In the genomic region with DNA sequence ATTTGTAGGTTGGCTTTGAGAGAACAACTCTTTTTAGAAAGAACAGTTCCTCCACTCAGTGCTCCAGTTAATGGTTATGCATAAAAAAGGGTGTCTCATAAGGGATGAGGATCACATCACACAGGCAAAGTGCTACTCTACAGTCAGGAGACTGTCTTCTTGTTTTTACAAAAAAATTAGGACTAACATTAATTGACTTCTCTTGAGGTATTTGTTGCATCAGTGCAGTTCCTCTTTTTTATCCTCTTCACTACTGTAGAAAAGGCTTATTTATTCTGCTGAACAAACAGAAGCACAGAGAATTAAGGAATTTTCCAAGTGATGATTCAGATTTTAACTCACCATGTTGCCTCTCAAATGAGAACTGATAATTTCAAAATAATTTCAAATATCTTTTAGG, we compare ENCODE assay signal across 21 cellular contexts. TPM values are rescaled to one million over a fixed set of nuclear protein-coding genes. Genes with fewer than 3 reads are reported as not detected.
"Had no signal": no experiment of that assay in that cellular context is flagged by ENCODE, and none has a peak within 500 bp of the region (broad histone marks: within the 10 kb centered on the region; RNA-seq: fewer than 3 reads in every experiment).

No MANE protein-coding gene starts in this region.

- H2AFZ ChIP-seq: hepatocyte had no signal

- H3K79me2 ChIP-seq: hepatocyte had no signal

- H3K27ac ChIP-seq: coronary artery, esophagus muscularis mucosa, hepatocyte, pancreas, thoracic aorta had no signal

- H3K27me3 ChIP-seq: esophagus muscularis mucosa, hepatocyte, pancreas had no signal

- DNase-seq: activated CD4-positive, alpha-beta T cell treated with anti-CD3 and anti-CD28 coated beads, Interleukin-2, amount 10 ng/mL, durations not matched to agents 24 days and 14 days; activated CD4-positive, CD25-positive, alpha-beta regulatory T cell; activated CD8-positive, alpha-beta memory T cell treated with anti-CD3 and anti-CD28 coated beads, Interleukin-2, amount 50 U/mL, for 48 hours; activated CD8-positive, alpha-beta T cell treated with anti-CD3 and anti-CD28 coated beads, Interleukin-2, amount 10 ng/mL, durations not matched to agents 7 days and 5 days; activated gamma-delta T cell; activated T-cell treated with anti-CD3 and anti-CD28 coated beads, Interleukin-2, amount 50 U/mL, for 72 hours; amniotic stem cell; central memory CD4-positive, alpha-beta T cell; effector CD4-positive, alpha-beta T cell; islet precursor cell; mammary epithelial cell; naive B cell; pancreas; stimulated activated CD4-positive, alpha-beta T cell treated with anti-CD3 and anti-CD28 coated beads, Interleukin-1b, Interleukin-23, amount 100 ng/mL, for 48 hours had no signal

- H3K9me3 ChIP-seq: pancreas, thoracic aorta had no signal

- H3K4me2 ChIP-seq: hepatocyte had no signal

- H3K36me3 ChIP-seq: esophagus muscularis mucosa, pancreas, thoracic aorta had no signal

- H3K4me3 ChIP-seq: coronary artery, esophagus muscularis mucosa, hepatocyte, pancreas, thoracic aorta had no signal

- ATAC-seq: activated CD8-positive, alpha-beta T cell treated with anti-CD3 and anti-CD28 coated beads, Interleukin-2, amount 10 ng/mL, durations not matched to agents 7 days and 5 days; activated T-cell treated with anti-CD3 and anti-CD28 coated beads, Interleukin-2, amount 50 U/mL, for 72 hours; pancreas had no signal

- H3K4me1 ChIP-seq: esophagus muscularis mucosa, pancreas had no signal

RNA-seq across cellular contexts. Expression of a gene that starts 1.9 kb away (rescaled TPM):
- total RNA-seq: activated CD4-positive, alpha-beta T cell treated with anti-CD3 and anti-CD28 coated beads, Interleukin-2, amount 10 ng/mL, durations not matched to agents 24 days and 14 days; activated CD8-positive, alpha-beta T cell treated with anti-CD3 and anti-CD28 coated beads, Interleukin-2, amount 10 ng/mL, durations not matched to agents 7 days and 5 days; activated T-cell treated with anti-CD3 and anti-CD28 coated beads, Interleukin-2, amount 50 U/mL, for 72 hours; glomerular endothelial cell; thoracic aorta had no signal
- polyA plus RNA-seq: hepatocyte had no signal

RNA-seq across cellular contexts. Expression of a gene that starts 17.2 kb away (rescaled TPM):
- total RNA-seq: activated CD4-positive, alpha-beta T cell treated with anti-CD3 and anti-CD28 coated beads, Interleukin-2, amount 10 ng/mL, durations not matched to agents 24 days and 14 days; activated CD8-positive, alpha-beta T cell treated with anti-CD3 and anti-CD28 coated beads, Interleukin-2, amount 10 ng/mL, durations not matched to agents 7 days and 5 days; activated T-cell treated with anti-CD3 and anti-CD28 coated beads, Interleukin-2, amount 50 U/mL, for 72 hours; glomerular endothelial cell; hepatocyte; mammary epithelial cell; mononuclear cell; thoracic aorta; urinary bladder had no signal
- polyA plus RNA-seq: hepatocyte, mammary epithelial cell, pancreas had no signal

RNA-seq across cellular contexts. Expression of a gene that starts 57.6 kb away (rescaled TPM):
- total RNA-seq: activated CD4-positive, alpha-beta T cell treated with anti-CD3 and anti-CD28 coated beads, Interleukin-2, amount 10 ng/mL, durations not matched to agents 24 days and 14 days; activated CD8-positive, alpha-beta T cell treated with anti-CD3 and anti-CD28 coated beads, Interleukin-2, amount 10 ng/mL, durations not matched to agents 7 days and 5 days; esophagus muscularis mucosa; thoracic aorta; urinary bladder had no signal
- polyA plus RNA-seq: urinary bladder had no signal
